1 cellular context compared by ENCODE assay signal in genomic region chr5:50440651-50441478, GRCh38.
TF ChIP-seq lines count a peak whose summit lies in the region.

Gene EMB, minus strand, starts transcription at chr5:50441288. Its CDS starts 137 bp downstream, at chr5:50441151.

TF ChIP-seq in HEK293, 187 proteins besides CTCF, POLR2A, EP300 and RAD21 (continued from another document and continues in another):
- TF ChIP-seq PATZ1 (tag by site-specific recombination; IDR thresholded peaks at IDR 0.05) (peak; percentile 72), GFI1B (tag by site-specific recombination; IDR thresholded peaks at IDR 0.05) (no peak), OSR2 (tag by site-specific recombination; IDR thresholded peaks at IDR 0.05) (peak; percentile 59), ZNF501 (tag by site-specific recombination; IDR thresholded peaks at IDR 0.05) (peak; percentile 68), ZBTB26 (tag by site-specific recombination; optimal IDR thresholded peaks at IDR 0.05) (peak; percentile 100), SP7 (tag by site-specific recombination; IDR thresholded peaks at IDR 0.05) (peak; percentile 58; the same call in 1 of the 2 replicates), ZNF514 (tag by site-specific recombination; IDR thresholded peaks at IDR 0.05) (no peak), SP2 (tag by site-specific recombination; IDR thresholded peaks at IDR 0.05) (peak; percentile 52), KLF17 (tag by site-specific recombination; IDR thresholded peaks at IDR 0.05) (0 out of 2 replicates have a peak, but pooled peaks have one; percentile 38), ZNF660 (tag by site-specific recombination; IDR thresholded peaks at IDR 0.05) (0 out of 2 replicates have a peak, but pooled peaks have one; percentile 15), KLF1 (tag by site-specific recombination; IDR thresholded peaks at IDR 0.05) (peak; percentile 33; the same call in 1 of the 2 replicates), YY1 (tag by site-specific recombination; IDR thresholded peaks at IDR 0.05) (peak; percentile 81), ZNF23 (tag by site-specific recombination; IDR thresholded peaks at IDR 0.05; ENCODE audit: borderline replicate concordance) (no peak), ZBTB11 (tag by site-specific recombination; conservative IDR thresholded peaks at IDR 0.05; ENCODE audit: low read depth) (peak; percentile 91), ZNF324 (tag by site-specific recombination; IDR thresholded peaks at IDR 0.05) (0 out of 2 replicates have a peak, but pooled peaks have one; percentile 28), OVOL3 (tag by site-specific recombination; IDR thresholded peaks at IDR 0.05) (peak; percentile 56; the same call in 1 of the 2 replicates), ZFP3 (tag by site-specific recombination; IDR thresholded peaks at IDR 0.05; ENCODE audit: low read depth) (0 out of 2 replicates have a peak, but pooled peaks have one; percentile 20), ZNF776 (tag by site-specific recombination; IDR thresholded peaks at IDR 0.05; ENCODE audit: borderline replicate concordance) (no peak), KLF8 (tag by site-specific recombination; IDR thresholded peaks at IDR 0.05) (peak; percentile 81), ZNF341 (tag by site-specific recombination; IDR thresholded peaks at IDR 0.05; ENCODE audit: low read depth) (peak; percentile 87), PRDM2 (tag by site-specific recombination; IDR thresholded peaks at IDR 0.05; ENCODE audit: borderline replicate concordance) (peak; percentile 24; the same call in 1 of the 2 replicates), ZNF280D (tag by site-specific recombination; IDR thresholded peaks at IDR 0.05) (no peak), ZNF223 (tag by site-specific recombination; IDR thresholded peaks at IDR 0.05) (no peak), SP3 (tag by site-specific recombination; IDR thresholded peaks at IDR 0.05) (peak; percentile 36; the same call in 1 of the 2 replicates), HIC1 (tag by site-specific recombination; IDR thresholded peaks at IDR 0.05) (peak; percentile 93), ZNF248 (tag by site-specific recombination; IDR thresholded peaks at IDR 0.05) (no peak), ZXDB (tag by site-specific recombination; IDR thresholded peaks at IDR 0.05) (peak; percentile 67; the same call in 1 of the 2 replicates), REPIN1 (tag by site-specific recombination; IDR thresholded peaks at IDR 0.05; ENCODE audit: low read depth) (0 out of 2 replicates have a peak, but pooled peaks have one; percentile 43), ZNF692 (tag by site-specific recombination; IDR thresholded peaks at IDR 0.05) (peak; percentile 66), ZFHX2 (tag by site-specific recombination; conservative IDR thresholded peaks at IDR 0.05) (peak; percentile 45), ZNF610 (tag by site-specific recombination; IDR thresholded peaks at IDR 0.05; ENCODE audit: borderline replicate concordance) (peak; percentile 64; the same call in 1 of the 2 replicates), ZIC2 (tag by site-specific recombination; IDR thresholded peaks at IDR 0.05) (peak; percentile 50), ZSCAN16 (tag by site-specific recombination; IDR thresholded peaks at IDR 0.05) (peak; percentile 39; the same call in 1 of the 2 replicates)
